Comparison of ENCODE assay signal across 9 cellular contexts in genomic region chr4:157999723-158000122, GRCh38.
"Had no signal": no experiment of that assay in that cellular context is flagged by ENCODE, and none has a peak within 500 bp of the region (broad histone marks: within the 10 kb centered on the region; RNA-seq: fewer than 3 reads in every experiment).

No MANE protein-coding gene starts in this region.

- H3K27ac ChIP-seq: HL-60 had no signal

- DNase-seq: H9, HCEC 1CT, IMR-90, KG1 had no signal

- FAIRE-seq: H1, H54, K562 had no signal

- ATAC-seq: GM23338, K562 had no signal

- H3K4me3 ChIP-seq: GM23338, K562 had no signal

- H3K4me2 ChIP-seq: GM23338 had no signal
